9 cellular contexts compared by ENCODE assay signal in the genomic region with DNA sequence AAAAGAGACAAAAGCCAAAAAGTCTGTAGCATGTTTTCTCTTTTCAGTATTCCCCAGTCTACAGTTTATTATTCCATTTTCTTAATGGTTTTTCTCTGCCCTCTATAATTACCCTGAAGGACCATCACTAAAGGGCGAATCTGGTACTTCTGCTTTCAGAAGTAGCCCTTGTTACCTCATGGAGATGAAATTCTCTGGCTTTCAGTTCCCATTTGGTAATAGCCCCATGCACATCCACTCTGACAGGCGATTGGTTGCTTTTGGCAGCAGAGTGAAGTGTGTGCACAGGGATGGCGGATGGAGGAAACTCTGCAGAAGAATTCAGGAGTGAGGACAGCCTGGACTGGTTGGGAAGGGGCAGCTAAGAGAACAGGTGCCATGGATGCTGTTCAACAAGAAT.
DNase-seq lines count a peak whose midpoint lies in the region; ATAC-seq, FAIRE-seq and TF ChIP-seq lines count a peak whose summit lies in the region.
"Had no signal": no experiment of that assay in that cellular context is flagged by ENCODE, and none has a peak within 500 bp of the region (broad histone marks: within the 10 kb centered on the region; RNA-seq: fewer than 3 reads in every experiment).

No MANE protein-coding gene starts in this region.

- no peak overlapping the region for H3K4me3 ChIP-seq in tibial nerve
- no peak overlapping the region for H3K4me3 ChIP-seq in effector memory CD4-positive, alpha-beta T cell (ENCODE audit: insufficient read depth, low read depth, low read length, poor library complexity, severe bottlenecking)

- POLR2A ChIA-PET in GM10248 (lab: Yijun Ruan, JAX), result interaction anchor here (0.7 kb wide), 1 partner anchor 66 kb away, joined by 3 read pairs; a partner anchor contains a TSS
- POLR2A ChIA-PET in activated B cell treated with CpG ODN at 0.5 μM for 24 hours (lab: Charles Lee), result interaction anchor here (0.6 to 17.8 kb wide), 3 partner anchors 35 to 158 kb away, joined by 3 to 380 read pairs (median 5); a partner anchor contains a TSS

- H3K27ac Mint-ChIP-seq in activated B cell treated with CpG ODN at 0.5 μM for 24 hours, result peak overlapping the region; percentile 70

- CTCF ChIA-PET in GM10248 (lab: Yijun Ruan, JAX), result interaction anchor here (1.1 to 1.7 kb wide), 2 partner anchors 9 to 46 kb away, joined by 3 to 7 read pairs; no protein-coding TSS in a partner anchor
- CTCF ChIA-PET in activated B cell treated with CpG ODN at 0.5 μM for 24 hours (lab: Charles Lee), result interaction anchor here (1.1 kb wide), 1 partner anchor 65 kb away, joined by 3 read pairs; no protein-coding TSS in a partner anchor

- ATAC-seq in GM21367 (IDR thresholded peaks at IDR 0.05; ENCODE audit: unreplicated experiment) (peak; percentile 98), HG03342 (IDR thresholded peaks at IDR 0.05; ENCODE audit: unreplicated experiment) (peak; percentile 99), activated B cell treated with CpG ODN at 0.5 μM for 24 hours (ENCODE audit: low read depth) (peak; percentile 97)

- H3K36me3 ChIP-seq in tibial nerve, result no peaks in the 10 kb centered on the region
- H3K36me3 ChIP-seq in effector memory CD4-positive, alpha-beta T cell (ENCODE audit: control insufficient read depth, insufficient read depth, low read length), result no peaks in the 10 kb centered on the region

- DNase-seq in GM10248 (ENCODE audit: extremely low spot score) (peak; percentile 40), activated B cell treated with CpG ODN at 0.5 μM for 24 hours (no peak), tibial nerve (ENCODE audit: low spot score in 2 of 2) (no peak), H54 (ENCODE audit: insufficient read length, low spot score) (no peak), NCI-H2196 treated with DMSO at 0.1 percent for 48 hours (lab: John Stamatoyannopoulos, UW; ENCODE audit: unreplicated experiment) (no peak)
- DNase-seq in effector memory CD4-positive, alpha-beta T cell, result no peak

- TF ChIP-seq POLR2A in tibial nerve (IDR thresholded peaks at IDR 0.05) (no peak), H54 (IDR thresholded peaks at IDR 0.05; ENCODE audit: low read depth, low read length) (no peak)

- no peak for FAIRE-seq in H54 (lab: Jason Lieb, UNC)
- FAIRE-seq: D721Med had no signal

- H3K27me3 Mint-ChIP-seq in activated B cell treated with CpG ODN at 0.5 μM for 24 hours, result no peaks in the 10 kb centered on the region

- peaks cover 37% of the 10 kb centered on the region for H3K4me1 Mint-ChIP-seq in activated B cell treated with CpG ODN at 0.5 μM for 24 hours

- no peaks in the 10 kb centered on the region for H3K9me3 ChIP-seq in tibial nerve
- no peaks in the 10 kb centered on the region for H3K9me3 ChIP-seq in effector memory CD4-positive, alpha-beta T cell (ENCODE audit: control insufficient read depth, low read length)

- no peaks in the 10 kb centered on the region for H3K27me3 ChIP-seq in tibial nerve
- no peaks in the 10 kb centered on the region for H3K27me3 ChIP-seq in effector memory CD4-positive, alpha-beta T cell (replicated peaks; ENCODE audit: control insufficient read depth, insufficient read depth, low read length, poor library complexity, severe bottlenecking)

- H3K36me3 Mint-ChIP-seq in activated B cell treated with CpG ODN at 0.5 μM for 24 hours (ENCODE audit: low read depth), result no peaks in the 10 kb centered on the region

- TF ChIP-seq CTCF in GM10248 (IDR thresholded peaks at IDR 0.05; ENCODE audit: control extremely low read depth, extremely low read depth, low read depth, missing control alignments) (no peak), activated B cell treated with CpG ODN at 0.5 μM for 24 hours (IDR thresholded peaks at IDR 0.05) (no peak), tibial nerve (IDR thresholded peaks at IDR 0.05) (no peak)

- H3K4me3 Mint-ChIP-seq in activated B cell treated with CpG ODN at 0.5 μM for 24 hours, result peak overlapping the region; percentile 32

- whole genome bisulfite sequencing in tibial nerve, 2 donors, result 79 to 83% methylated on average over 3 of the region's 3 CpGs

- intact Hi-C loops in activated B cell treated with CpG ODN at 0.5 μM for 24 hours (cut with micrococcal nuclease), result loop anchor here (1.0 kb wide), 2 partner anchors 40 to 64 kb away; no protein-coding TSS in a partner anchor

- H3K9me3 Mint-ChIP-seq in activated B cell treated with CpG ODN at 0.5 μM for 24 hours, result no peaks in the 10 kb centered on the region

- H3K27ac ChIP-seq in tibial nerve, result no peak overlapping the region
- H3K27ac ChIP-seq in effector memory CD4-positive, alpha-beta T cell (ENCODE audit: insufficient read depth, low read length, poor library complexity, severe bottlenecking), result no peak overlapping the region

- TF ChIP-seq EP300 in tibial nerve (IDR thresholded peaks at IDR 0.05), result no peak

- H3K4me1 ChIP-seq in tibial nerve, result no peaks in the 10 kb centered on the region
- no peaks in the 10 kb centered on the region for H3K4me1 ChIP-seq in effector memory CD4-positive, alpha-beta T cell (ENCODE audit: control insufficient read depth, insufficient read depth, low read length, poor library complexity, severe bottlenecking)
